10 cellular contexts compared by ENCODE assay signal in the genomic region with DNA sequence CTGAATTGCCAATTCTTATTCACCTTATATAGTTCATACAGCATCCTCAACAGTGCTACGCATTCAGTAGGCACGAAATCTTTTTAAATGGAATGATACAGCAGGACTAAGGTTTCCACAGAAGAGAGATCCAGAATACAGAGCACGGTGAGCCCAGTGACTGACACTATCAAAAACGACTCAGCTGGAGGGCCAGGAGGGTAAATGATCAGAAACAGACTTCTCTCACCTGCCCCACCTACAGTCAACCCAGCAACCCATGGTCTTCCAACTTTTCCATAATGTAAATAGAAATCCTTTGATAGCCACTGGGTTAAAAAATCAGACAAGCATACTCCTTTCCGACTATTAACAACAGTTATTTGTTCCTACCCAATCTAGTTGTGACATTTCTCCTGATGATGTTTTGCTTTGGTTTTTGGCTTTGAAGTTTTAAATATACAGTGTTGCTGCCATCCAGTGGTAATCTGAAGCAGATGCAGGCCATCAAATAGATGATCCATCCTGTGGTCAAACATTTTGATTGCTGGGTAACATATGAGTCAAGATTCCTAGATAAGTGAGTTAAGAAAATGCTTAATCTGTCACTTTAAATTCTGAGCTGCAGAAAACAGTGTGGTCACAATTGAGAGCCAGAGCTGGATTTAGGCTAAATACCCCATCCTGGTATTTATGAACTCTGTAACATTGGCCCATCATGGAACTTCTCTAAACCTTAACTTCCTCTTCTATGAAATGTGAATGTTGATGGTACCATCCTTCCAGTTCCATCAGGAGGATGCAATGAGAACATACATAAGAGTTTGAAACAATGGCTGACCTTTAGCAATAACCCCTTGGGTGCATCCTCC. TPM values are rescaled to one million over a fixed set of nuclear protein-coding genes. Genes with fewer than 3 reads are reported as not detected.
DNase-seq lines count a peak whose midpoint lies in the region; ATAC-seq and TF ChIP-seq lines count a peak whose summit lies in the region.
"Had no signal": no experiment of that assay in that cellular context is flagged by ENCODE, and none has a peak within 500 bp of the region (broad histone marks: within the 10 kb centered on the region; RNA-seq: fewer than 3 reads in every experiment).

No MANE protein-coding gene starts in this region.

- 55% methylated on average over 5 of the region's 5 CpGs for WGBS in smooth muscle cell (ENCODE audit: low lambda C conversion rate)

- no peak overlapping the region for H2AFZ ChIP-seq in smooth muscle cell (ENCODE audit: low read depth)

- H3K9ac ChIP-seq in smooth muscle cell (ENCODE audit: low read depth), result no peak overlapping the region
- H3K9ac ChIP-seq: BLaER1 treated with 17β-estradiol and CSF1 and Interleukin-3, amounts not matched to agents 10 nM and 100 nM had no signal

- no peak overlapping the region for H3K4me3 Mint-ChIP-seq in glutamatergic neuron (ENCODE audit: unreplicated experiment)
- H3K4me3 Mint-ChIP-seq: activated naive CD8-positive, alpha-beta T cell had no signal

- no peaks in the 10 kb centered on the region for H3K27me3 Mint-ChIP-seq in glutamatergic neuron (ENCODE audit: unreplicated experiment)

- H3K36me3 ChIP-seq in smooth muscle cell (ENCODE audit: low read depth), result no peaks in the 10 kb centered on the region
- H3K36me3 ChIP-seq: BLaER1 treated with 17β-estradiol and CSF1 and Interleukin-3, amounts not matched to agents 10 nM and 100 nM had no signal

- DNase-seq in SIG-M5 treated with dmso at 0.1 percent for 504 hours (lab: John Stamatoyannopoulos, UW; ENCODE audit: unreplicated experiment) (peak; percentile 45), SIG-M5 (lab: John Stamatoyannopoulos, UW) (no peak), NCI-H2029 (lab: John Stamatoyannopoulos, UW) (peak; percentile 17), glutamatergic neuron (no peak), smooth muscle cell (lab: John Stamatoyannopoulos, UW; ENCODE audit: unreplicated experiment) (no peak)

- peak; percentile 63 for ATAC-seq in HG02642 (IDR thresholded peaks at IDR 0.05; ENCODE audit: poor library complexity, unreplicated experiment)
- no peak for ATAC-seq in GM21717 (IDR thresholded peaks at IDR 0.05; ENCODE audit: unreplicated experiment)

- peak; percentile 83 for TF ChIP-seq CTCF in VCaP (conservative IDR thresholded peaks at IDR 0.05)
- TF ChIP-seq CTCF in glutamatergic neuron (IDR thresholded peaks at IDR 0.05; ENCODE audit: partially characterized antibody, unreplicated experiment), result peak; percentile 76
- TF ChIP-seq CTCF in smooth muscle cell (IDR thresholded peaks at IDR 0.05; ENCODE audit: borderline replicate concordance, insufficient read depth, poor library complexity, severe bottlenecking), result peak; percentile 98

- no peaks in the 10 kb centered on the region for H3K9me3 ChIP-seq in smooth muscle cell (replicated peaks; ENCODE audit: low read depth)
- H3K9me3 ChIP-seq: BLaER1 treated with 17β-estradiol and CSF1 and Interleukin-3, amounts not matched to agents 10 nM and 100 nM had no signal

- no peak overlapping the region for H3K4me2 ChIP-seq in smooth muscle cell
- H3K4me2 ChIP-seq: BLaER1 treated with 17β-estradiol and CSF1 and Interleukin-3, amounts not matched to agents 10 nM and 100 nM had no signal

- peak overlapping the region; percentile 38; the same call in 1 of the 2 replicates for H3K27ac ChIP-seq in VCaP
- H3K27ac ChIP-seq in smooth muscle cell (ENCODE audit: low read depth), result no peak overlapping the region
- H3K27ac ChIP-seq: BLaER1 treated with 17β-estradiol and CSF1 and Interleukin-3, amounts not matched to agents 10 nM and 100 nM had no signal

- no peaks in the 10 kb centered on the region for H3K4me1 ChIP-seq in smooth muscle cell (ENCODE audit: low read depth)
- H3K4me1 ChIP-seq: BLaER1 treated with 17β-estradiol and CSF1 and Interleukin-3, amounts not matched to agents 10 nM and 100 nM had no signal

- H3K27me3 ChIP-seq in smooth muscle cell (ENCODE audit: low read depth), result no peaks in the 10 kb centered on the region
- H3K27me3 ChIP-seq: BLaER1 treated with 17β-estradiol and CSF1 and Interleukin-3, amounts not matched to agents 10 nM and 100 nM had no signal

- H3K9me3 Mint-ChIP-seq in glutamatergic neuron (ENCODE audit: unreplicated experiment), result no peaks in the 10 kb centered on the region

- no peak overlapping the region for H3K4me3 ChIP-seq in smooth muscle cell
- H3K4me3 ChIP-seq: BLaER1 treated with 17β-estradiol and CSF1 and Interleukin-3, amounts not matched to agents 10 nM and 100 nM had no signal

- H3K4me1 Mint-ChIP-seq in glutamatergic neuron (ENCODE audit: low read depth, unreplicated experiment), result no peaks in the 10 kb centered on the region

- no peak overlapping the region for H3K27ac Mint-ChIP-seq in glutamatergic neuron (ENCODE audit: unreplicated experiment)
- H3K27ac Mint-ChIP-seq: activated naive CD8-positive, alpha-beta T cell had no signal

- no peaks in the 10 kb centered on the region for H3K36me3 Mint-ChIP-seq in glutamatergic neuron (ENCODE audit: unreplicated experiment)
- H3K36me3 Mint-ChIP-seq: activated naive CD8-positive, alpha-beta T cell had no signal

- no peaks in the 10 kb centered on the region for H4K20me1 ChIP-seq in smooth muscle cell (ENCODE audit: low read depth)
- H4K20me1 ChIP-seq: BLaER1 treated with 17β-estradiol and CSF1 and Interleukin-3, amounts not matched to agents 10 nM and 100 nM had no signal

- H3F3A ChIP-seq in smooth muscle cell (ENCODE audit: low read depth), result no peaks in the 10 kb centered on the region

- no peaks in the 10 kb centered on the region for H3K79me2 ChIP-seq in smooth muscle cell (ENCODE audit: low read depth)

RNA-seq across cellular contexts. Expression of gene GPHB5, which starts 42.0 kb away (rescaled TPM):
- total RNA-seq in glutamatergic neuron (ENCODE audit: unreplicated experiment) (not detected), smooth muscle cell (not detected in 2 replicates)
- not detected in 2 replicates for polyA plus RNA-seq in smooth muscle cell

Comparison
In these comparisons a context has a peak if more than half of its experiments do, and no peak if none do; other contexts are left out.
1. DNase-seq: peak in SIG-M5 treated with dmso at 0.1 percent for 504 hours (single experiment) and NCI-H2029 (single experiment); none in SIG-M5 (single experiment), glutamatergic neuron (single experiment) and smooth muscle cell (single experiment).
2. Peak in every context shown above with its lines, with median percentiles within 50 percentile points of each other: CTCF ChIP-seq.